In genomic region chr19:10567696-10568443, GRCh38 we compare ENCODE assay signal across 8 cellular contexts.
DNase-seq lines count a peak whose midpoint lies in the region; ATAC-seq and TF ChIP-seq lines count a peak whose summit lies in the region.

No MANE protein-coding gene starts in this region.

- H3K4me3 ChIP-seq in SU-DHL-6 (ENCODE audit: insufficient read depth, low read length, poor library complexity, severe bottlenecking) = peak overlapping the region; percentile 70
- peak overlapping the region; percentile 80 to 81 for H3K4me3 ChIP-seq in foreskin fibroblast (ENCODE audit: low read depth in 1 of 2, low read length in 2 of 2)
- peak overlapping the region; percentile 54 to 93 (median 63) for H3K4me3 ChIP-seq in skin epidermis

- no peaks in the 10 kb centered on the region for H4K20me1 ChIP-seq in SU-DHL-6 (ENCODE audit: low read depth, low read length)

- H3K9me2 ChIP-seq in SU-DHL-6 (replicated peaks; ENCODE audit: insufficient read depth, low read length) = no peaks in the 10 kb centered on the region

- DNase-seq in NCI-H1092 (lab: John Stamatoyannopoulos, UW) = peak; percentile 16
- no peak for DNase-seq in NCI-H1092 treated with DMSO at 0.1 percent for 48 hours (lab: John Stamatoyannopoulos, UW)
- peak in 1 of 2 donors; percentile 36 for DNase-seq in foreskin fibroblast
- DNase-seq in activated CD4-positive, alpha-beta T cell treated with anti-CD3 and anti-CD28 coated beads for 48 hours = no peak

- H3F3A ChIP-seq in SU-DHL-6 (ENCODE audit: insufficient read depth) = peaks cover 19% of the 10 kb centered on the region

- TF ChIP-seq CTCF in SU-DHL-6 (IDR thresholded peaks at IDR 0.05; ENCODE audit: insufficient read depth, low read length, poor library complexity, severe bottlenecking) (no peak), foreskin fibroblast (IDR thresholded peaks at IDR 0.05; ENCODE audit: low read depth, low read length) (no peak)

- no peak overlapping the region for H2AFZ ChIP-seq in SU-DHL-6 (ENCODE audit: low read depth, low read length, severe bottlenecking)

- no peaks in the 10 kb centered on the region for H3K27me3 ChIP-seq in SU-DHL-6 (ENCODE audit: low read length)

- no peaks in the 10 kb centered on the region for H3K36me3 ChIP-seq in SU-DHL-6 (ENCODE audit: low read length)

- peak overlapping the region; percentile 82 for H3K4me2 ChIP-seq in SU-DHL-6 (ENCODE audit: low read depth, low read length, poor library complexity, severe bottlenecking)

- peak overlapping the region; percentile 63 for H3K9ac ChIP-seq in SU-DHL-6 (ENCODE audit: low read length)

- H3K27ac ChIP-seq in SU-DHL-6 (ENCODE audit: low read depth, low read length) = no peak overlapping the region
- peak overlapping the region; percentile 14 to 95 (median 88) for H3K27ac ChIP-seq in skin epidermis

- no peak for ATAC-seq in GM18870 (IDR thresholded peaks at IDR 0.05; ENCODE audit: unreplicated experiment)
- ATAC-seq in GM18511 (IDR thresholded peaks at IDR 0.05; ENCODE audit: unreplicated experiment) = no peak

- peaks cover 14% of the 10 kb centered on the region for H3K79me2 ChIP-seq in SU-DHL-6 (ENCODE audit: insufficient read depth, low read length)

- H3K9me3 ChIP-seq in SU-DHL-6 (ENCODE audit: insufficient read depth, low read length) = no peaks in the 10 kb centered on the region
